Comparison of ENCODE assay signal across 28 cellular contexts in the genomic region with DNA sequence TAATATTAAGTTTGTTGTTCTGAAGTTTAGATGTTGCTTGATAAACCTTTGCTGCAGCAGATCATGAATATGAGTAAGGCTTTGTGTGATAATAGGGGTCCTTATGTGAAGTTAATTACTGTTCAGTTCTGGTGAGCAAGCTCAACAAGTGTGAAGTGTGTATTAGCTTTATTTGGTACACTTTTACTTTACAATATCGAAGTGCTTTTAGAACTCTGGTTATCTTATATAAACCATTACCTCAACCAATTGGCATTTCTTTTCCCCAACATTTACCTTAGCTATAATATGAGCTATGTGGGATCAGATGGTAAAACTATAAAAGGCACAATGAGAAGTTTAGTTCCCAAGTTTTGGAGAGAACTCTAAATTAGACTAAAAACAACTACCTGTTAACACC.
"Had no signal": no experiment of that assay in that cellular context is flagged by ENCODE, and none has a peak within 500 bp of the region (broad histone marks: within the 10 kb centered on the region; RNA-seq: fewer than 3 reads in every experiment).

No MANE protein-coding gene starts in this region.

- H3K36me3 ChIP-seq: colonic mucosa, neural progenitor cell, thoracic aorta had no signal

- H3K9me3 Mint-ChIP-seq: dendritic cell treated with granulocyte-macrophage colony-stimulating factor and Interleukin-4, amounts not matched to agents 40 ng/mL and 50 ng/mL, for 4 days; endodermal cell; mesothelial cell of epicardium; naive B cell; natural killer cell treated with Interleukin-12 subunit alpha and Interleukin-12 subunit beta and Interleukin-15 and Interleukin-18, amount 100 ng/mL, for 72 hours; neural progenitor cell; stimulated activated naive B cell treated with anti-CD40 and anti-IgM and Interleukin-4, amounts not matched to agents 10 μg/mL and 1 μg/mL and 100 μg/mL, for 72 hours; stimulated activated naive CD8-positive, alpha-beta T cell treated with anti-CD3 and anti-CD28 coated beads, Interleukin-15, Interleukin-2, amounts not matched to agents 100 ng/mL and 50 ng/mL, for 24 hours had no signal

- H3K4me1 Mint-ChIP-seq: naive B cell, neural progenitor cell had no signal

- H3K4me3 ChIP-seq: colonic mucosa, gastrocnemius medialis, heart left ventricle, hepatocyte, left lung, mucosa of descending colon, neural progenitor cell, psoas muscle, thoracic aorta, tibial nerve, upper lobe of left lung had no signal

- H3K4me3 Mint-ChIP-seq: dendritic cell treated with granulocyte-macrophage colony-stimulating factor and Interleukin-4, amounts not matched to agents 40 ng/mL and 50 ng/mL, for 4 days; endodermal cell; mesothelial cell of epicardium; naive B cell; natural killer cell treated with Interleukin-12 subunit alpha and Interleukin-12 subunit beta and Interleukin-15 and Interleukin-18, amount 100 ng/mL, for 72 hours; neural progenitor cell; stimulated activated naive B cell treated with anti-CD40 and anti-IgM and Interleukin-4, amounts not matched to agents 10 μg/mL and 1 μg/mL and 100 μg/mL, for 72 hours; stimulated activated naive CD8-positive, alpha-beta T cell treated with anti-CD3 and anti-CD28 coated beads, Interleukin-15, Interleukin-2, amounts not matched to agents 100 ng/mL and 50 ng/mL, for 24 hours had no signal

- H3K4me2 ChIP-seq: hepatocyte, neural progenitor cell had no signal

- H3K9me3 ChIP-seq: colonic mucosa, gastrocnemius medialis, heart left ventricle, left lung, mucosa of descending colon, psoas muscle, thoracic aorta, tibial nerve, upper lobe of left lung had no signal

- H3K4me1 ChIP-seq: colonic mucosa, left lung, neural progenitor cell, upper lobe of left lung had no signal

- H3K27ac Mint-ChIP-seq: dendritic cell treated with granulocyte-macrophage colony-stimulating factor and Interleukin-4, amounts not matched to agents 40 ng/mL and 50 ng/mL, for 4 days; endodermal cell; mesothelial cell of epicardium; natural killer cell treated with Interleukin-12 subunit alpha and Interleukin-12 subunit beta and Interleukin-15 and Interleukin-18, amount 100 ng/mL, for 72 hours; neural progenitor cell; stimulated activated naive B cell treated with anti-CD40 and anti-IgM and Interleukin-4, amounts not matched to agents 10 μg/mL and 1 μg/mL and 100 μg/mL, for 72 hours; stimulated activated naive CD8-positive, alpha-beta T cell treated with anti-CD3 and anti-CD28 coated beads, Interleukin-15, Interleukin-2, amounts not matched to agents 100 ng/mL and 50 ng/mL, for 24 hours had no signal

- H3K27ac ChIP-seq: colonic mucosa, epithelial cell of prostate, gastrocnemius medialis, heart left ventricle, hepatocyte, left lung, psoas muscle, thoracic aorta, tibial nerve, upper lobe of left lung had no signal

- H3K27me3 ChIP-seq: colonic mucosa, gastrocnemius medialis, heart left ventricle, hepatocyte, left lung, neural progenitor cell, tibial nerve, upper lobe of left lung had no signal

- H3K27me3 Mint-ChIP-seq: dendritic cell treated with granulocyte-macrophage colony-stimulating factor and Interleukin-4, amounts not matched to agents 40 ng/mL and 50 ng/mL, for 4 days; naive B cell; natural killer cell treated with Interleukin-12 subunit alpha and Interleukin-12 subunit beta and Interleukin-15 and Interleukin-18, amount 100 ng/mL, for 72 hours; stimulated activated naive B cell treated with anti-CD40 and anti-IgM and Interleukin-4, amounts not matched to agents 10 μg/mL and 1 μg/mL and 100 μg/mL, for 72 hours; stimulated activated naive CD8-positive, alpha-beta T cell treated with anti-CD3 and anti-CD28 coated beads, Interleukin-15, Interleukin-2, amounts not matched to agents 100 ng/mL and 50 ng/mL, for 24 hours had no signal

- DNase-seq: colonic mucosa; effector CD8-positive, alpha-beta T cell; endodermal cell; foreskin fibroblast; gastrocnemius medialis; heart left ventricle; left cardiac atrium; left lung; mesenchymal stem cell; mucosa of descending colon; naive B cell; psoas muscle; right cardiac atrium; small intestine; stimulated activated CD4-positive, alpha-beta T cell treated with anti-CD3 and anti-CD28 coated beads, Interleukin-15, amount 100 ng/mL, for 24 hours; stimulated activated CD4-positive, alpha-beta T cell treated with anti-CD3 and anti-CD28 coated beads, Interleukin-2, amount 100 ng/mL, for 48 hours; stimulated activated naive B cell treated with anti-CD40 and anti-IgM and Interleukin-4, amounts not matched to agents 10 μg/mL and 1 μg/mL and 100 μg/mL, for 72 hours; upper lobe of left lung had no signal

- H2AFZ ChIP-seq: hepatocyte, neural progenitor cell had no signal

- ATAC-seq: esophagus mucosa; gastrocnemius medialis; heart left ventricle; left cardiac atrium; left lung; mucosa of descending colon; natural killer cell treated with Interleukin-12 subunit alpha and Interleukin-12 subunit beta and Interleukin-15 and Interleukin-18, amount 100 ng/mL, for 72 hours; psoas muscle; right cardiac atrium; stimulated activated naive B cell treated with anti-CD40 and anti-IgM and Interleukin-4, amounts not matched to agents 10 μg/mL and 1 μg/mL and 100 μg/mL, for 72 hours had no signal
